ENCODE assay signal across 20 cellular contexts in the genomic region with DNA sequence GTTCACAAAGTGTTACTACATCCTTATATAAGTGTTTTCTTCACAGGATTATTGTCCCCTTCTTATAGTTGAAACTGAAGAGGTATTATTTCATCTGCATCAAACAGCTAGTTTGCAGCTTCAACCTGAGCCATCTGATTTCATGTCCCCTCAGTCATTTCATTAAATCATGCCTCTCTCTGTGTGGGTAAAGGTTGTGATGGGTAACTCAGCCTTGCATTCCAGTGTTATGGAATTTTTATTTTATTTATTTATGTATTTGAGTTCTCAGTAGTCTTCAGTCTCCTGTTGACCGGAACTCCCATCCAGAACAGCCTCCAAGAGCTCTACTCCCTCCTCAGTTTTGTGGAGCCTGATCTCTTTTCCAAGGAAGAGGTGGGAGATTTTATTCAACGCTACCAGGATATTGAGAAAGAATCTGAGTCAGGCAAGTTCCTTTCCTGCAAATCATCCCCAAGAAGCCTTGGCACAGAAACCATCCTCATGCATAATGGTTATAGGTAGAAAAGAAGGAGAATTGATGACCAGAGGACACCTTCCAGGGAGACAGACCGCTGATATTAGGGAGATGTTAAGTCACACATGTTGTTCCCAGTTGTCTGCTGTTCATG. TPM values are rescaled to one million over a fixed set of nuclear protein-coding genes. Genes with fewer than 3 reads are reported as not detected.
A peak's percentile ranks its signal among the peaks of the same experiment; 100 is the strongest.
DNase-seq lines count a peak whose midpoint lies in the region; ATAC-seq and TF ChIP-seq lines count a peak whose summit lies in the region.
"Had no signal": no experiment of that assay in that cellular context is flagged by ENCODE, and none has a peak within 500 bp of the region (broad histone marks: within the 10 kb centered on the region; RNA-seq: fewer than 3 reads in every experiment).

No MANE protein-coding gene starts in this region.

- H3K9me3 ChIP-seq in RWPE2 (ENCODE audit: severe bottlenecking) (no peaks in the 10 kb centered on the region), osteoblast (ENCODE audit: low read depth, low read length) (no peaks in the 10 kb centered on the region), Caco-2 (no peaks in the 10 kb centered on the region)
- H3K9me3 ChIP-seq: ascending aorta, BLaER1, ovary had no signal

- peak; percentile 94 for ATAC-seq in RWPE2 (ENCODE audit: low read depth)
- ATAC-seq: Right ventricle myocardium inferior had no signal

- peak overlapping the region; percentile 1 for H2AFZ ChIP-seq in osteoblast (ENCODE audit: low read length)

- H3K27me3 ChIP-seq in RWPE2 (ENCODE audit: insufficient read depth, poor library complexity, severe bottlenecking), result no peaks in the 10 kb centered on the region
- no peaks in the 10 kb centered on the region for H3K27me3 ChIP-seq in osteoblast (ENCODE audit: insufficient read depth, low read length)
- no peaks in the 10 kb centered on the region for H3K27me3 ChIP-seq in Caco-2 (replicated peaks; ENCODE audit: control insufficient read depth, insufficient read depth, low read length)
- no peaks in the 10 kb centered on the region for H3K27me3 ChIP-seq in dorsolateral prefrontal cortex
- H3K27me3 ChIP-seq: ascending aorta, BLaER1, ovary had no signal

- no peak overlapping the region for H3K27ac Mint-ChIP-seq in Caco-2 (ENCODE audit: unreplicated experiment)

- intact Hi-C loops in Caco-2 (cut with micrococcal nuclease; ENCODE audit: unreplicated experiment), result no loop called here
- intact Hi-C loops in dorsolateral prefrontal cortex (cut with DNase I), result loop anchor here in 1 of 2 donors (2.0 kb wide), 2 partner anchors 21 to 91 kb away; a partner anchor contains a TSS

- H3K4me2 ChIP-seq in osteoblast (ENCODE audit: insufficient read depth, low read length), result peak overlapping the region; percentile 57
- H3K4me2 ChIP-seq: BLaER1 had no signal

- CTCF ChIA-PET in Caco-2 (lab: Charles Lee), result no interaction called here

- H4K20me1 ChIP-seq in osteoblast (ENCODE audit: insufficient read depth, low read length), result no peaks in the 10 kb centered on the region

- H3K4me3 Mint-ChIP-seq in Caco-2 (ENCODE audit: unreplicated experiment), result no peak overlapping the region
- H3K4me3 Mint-ChIP-seq: T-helper 1 cell treated with Interleukin-12 subunit alpha and Interleukin-12 subunit beta and Interleukin-4 antibody, amounts not matched to agents 30 μg/mL and 1 μg/mL, for 36 hours had no signal

- H3K79me2 ChIP-seq in osteoblast (ENCODE audit: insufficient read depth, low read length), result peaks cover 3% of the 10 kb centered on the region

- POLR2A ChIA-PET in Caco-2 (lab: Charles Lee), result no interaction called here

- no peak for TF ChIP-seq CTCF in RWPE2 (IDR thresholded peaks at IDR 0.05; ENCODE audit: poor library complexity, severe bottlenecking)
- no peak for TF ChIP-seq CTCF in osteoblast (IDR thresholded peaks at IDR 0.05; ENCODE audit: extremely low read depth, low read depth, low read length)
- TF ChIP-seq CTCF in Caco-2 (IDR thresholded peaks at IDR 0.05; ENCODE audit: insufficient read depth in 1 of 2, low read depth in 1 of 2, low read length in 1 of 2, severe bottlenecking in 1 of 2, unreplicated experiment in 1 of 2), result no peak
- TF ChIP-seq CTCF in dorsolateral prefrontal cortex (IDR thresholded peaks at IDR 0.05 in 54 of 56, conservative IDR thresholded peaks at IDR 0.05 in 2 of 56; ENCODE audit: low read depth in 1 of 56, partially characterized antibody in 56 of 56), result no peak

- H3K36me3 Mint-ChIP-seq in Caco-2 (ENCODE audit: insufficient read depth, unreplicated experiment), result peaks cover 75% of the 10 kb centered on the region

- H3K36me3 ChIP-seq in RWPE2 (ENCODE audit: low read depth), result peaks cover 76% of the 10 kb centered on the region
- peaks cover 55% of the 10 kb centered on the region for H3K36me3 ChIP-seq in osteoblast (ENCODE audit: insufficient read depth, low read length)
- peaks cover 2% of the 10 kb centered on the region for H3K36me3 ChIP-seq in Caco-2 (ENCODE audit: control insufficient read depth, insufficient read depth, low read length)
- H3K36me3 ChIP-seq: ovary had no signal

- no peaks in the 10 kb centered on the region for H3K9me3 Mint-ChIP-seq in Caco-2 (ENCODE audit: unreplicated experiment)
- H3K9me3 Mint-ChIP-seq: T-helper 1 cell treated with Interleukin-12 subunit alpha and Interleukin-12 subunit beta and Interleukin-4 antibody, amounts not matched to agents 30 μg/mL and 1 μg/mL, for 36 hours had no signal

- H3K4me1 Mint-ChIP-seq in Caco-2 (ENCODE audit: low read depth, unreplicated experiment), result no peaks in the 10 kb centered on the region

- H3K4me1 ChIP-seq in RWPE2 (ENCODE audit: insufficient read depth, poor library complexity, severe bottlenecking) (peaks cover 13% of the 10 kb centered on the region), osteoblast (ENCODE audit: insufficient read depth, low read length) (peaks cover 19% of the 10 kb centered on the region), Caco-2 (no peaks in the 10 kb centered on the region)
- H3K4me1 ChIP-seq: ascending aorta, BLaER1 had no signal

- no peaks in the 10 kb centered on the region for H3K27me3 Mint-ChIP-seq in Caco-2 (ENCODE audit: insufficient read depth, unreplicated experiment)

- H3K27ac ChIP-seq in RWPE2 (ENCODE audit: poor library complexity, severe bottlenecking), result peak overlapping the region; percentile 72
- H3K27ac ChIP-seq in epithelial cell of prostate, result peak overlapping the region; percentile 57
- peak overlapping the region; percentile 62 for H3K27ac ChIP-seq in osteoblast (ENCODE audit: low read depth, low read length)
- H3K27ac ChIP-seq in dorsolateral prefrontal cortex, result peak overlapping the region in 20 of 59 donors; percentile 1 to 96 (median 88)
- H3K27ac ChIP-seq: ascending aorta, BLaER1, ovary, WERI-Rb-1 had no signal

- DNase-seq in GM04503 (ENCODE audit: low read depth) (peak; percentile 47), RWPE2 (ENCODE audit: low spot score) (no peak), epithelial cell of prostate (ENCODE audit: low read depth, low spot score) (no peak), osteoblast (ENCODE audit: insufficient read length, low spot score, missing footprints) (peak; percentile 68), HuH-7 (ENCODE audit: low spot score) (no peak), Caco-2 (no peak), MV-4-11 (lab: John Stamatoyannopoulos, UW) (no peak), dorsolateral prefrontal cortex (no peak)
- DNase-seq: activated CD4-positive, alpha-beta T cell treated with anti-CD3 and anti-CD28 coated beads, Interleukin-2, amount 50 U/mL, for 48 hours; activated T-cell treated with anti-CD3 and anti-CD28 coated beads for 4 hours; GF-D8; NCI-H187 treated with DMSO at 0.1 percent for 48 hours; NCI-H446 treated with DMSO at 0.1 percent for 48 hours; ovary; stimulated activated CD4-positive, alpha-beta T cell treated with anti-CD3 and anti-CD28 coated beads, Interleukin-2, amount 100 ng/mL, for 48 hours; WERI-Rb-1 had no signal

- H3K4me3 ChIP-seq in RWPE2 (ENCODE audit: severe bottlenecking), result no peak overlapping the region
- no peak overlapping the region for H3K4me3 ChIP-seq in osteoblast (ENCODE audit: insufficient read depth, low read length)
- H3K4me3 ChIP-seq in Caco-2 (ENCODE audit: low read depth, low read length), result no peak overlapping the region
- no peak overlapping the region for H3K4me3 ChIP-seq in dorsolateral prefrontal cortex
- H3K4me3 ChIP-seq: ascending aorta, BLaER1, ovary had no signal

- BruUV-seq in Caco-2 (replicated peaks; lab: Mats Ljungman, UMichigan), result no TSS peak

RNA-seq across cellular contexts. Expression of a gene that starts 21.8 kb away (rescaled TPM):
- 25.6 and 27.5 TPM in 2 replicates for total RNA-seq in osteoblast
- total RNA-seq in Caco-2 (2022), result 55.4 and 56.2 TPM in 2 replicates
- 10 to 100 TPM; 27.3 to 72.3 (median 39.1) TPM for total RNA-seq in dorsolateral prefrontal cortex

RNA-seq across cellular contexts. Expression of a gene that starts 39.1 kb away (rescaled TPM):
- total RNA-seq in osteoblast, result 2.7 and 3.6 TPM in 2 replicates
- 1.9 and 2.0 TPM in 2 replicates for total RNA-seq in Caco-2 (2022)
- 10 to 100 TPM in 4 of 120 experiments, 1 to 10 TPM in 114, under 1 TPM in 2; 0.93 to 17.2 (median 3.4) TPM for total RNA-seq in dorsolateral prefrontal cortex

Comparison
In these comparisons a context has a peak if more than half of its experiments do, and no peak if none do; other contexts are left out.
1. DNase-seq: peak in GM04503 (single experiment) and osteoblast (single experiment); none in RWPE2 (single experiment), epithelial cell of prostate (single experiment), HuH-7 (single experiment), Caco-2 (0 of 2), MV-4-11 (single experiment) and dorsolateral prefrontal cortex (0 of 10).